9 cellular contexts compared by ENCODE assay signal in the genomic region with DNA sequence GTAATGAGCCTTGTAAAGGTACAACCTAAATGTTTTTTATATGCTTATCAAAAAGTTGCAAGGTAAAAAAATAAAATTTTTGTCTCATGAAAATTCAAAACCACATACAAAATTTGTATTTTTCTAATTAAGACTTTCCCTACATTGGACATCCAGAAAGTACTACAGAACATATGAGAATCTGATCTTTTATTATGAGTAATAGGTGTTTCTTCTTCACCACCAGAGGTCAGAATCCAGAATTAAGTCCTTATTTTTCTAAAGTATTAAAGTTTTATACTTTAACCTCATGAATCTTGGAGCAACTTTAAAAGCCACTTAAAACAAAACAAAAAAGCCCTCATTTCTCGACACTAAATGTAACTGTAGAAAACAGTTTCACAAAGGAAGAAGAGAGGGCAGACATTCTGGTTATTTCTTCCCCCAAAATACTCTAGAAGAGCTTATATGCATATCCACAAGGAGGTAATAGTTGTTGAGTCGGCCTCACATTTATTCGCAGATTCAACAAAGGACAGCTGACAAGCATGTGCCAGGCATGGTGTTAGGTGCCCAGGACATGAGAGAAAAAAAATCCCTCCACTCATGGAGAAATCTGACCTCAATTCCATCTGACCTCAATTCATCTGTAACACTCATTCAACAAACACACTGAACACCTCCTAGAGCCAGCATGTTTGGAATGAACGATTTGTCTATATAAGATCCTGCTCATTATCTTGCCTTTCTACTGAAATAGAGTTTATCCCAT.
DNase-seq lines count a peak whose midpoint lies in the region; ATAC-seq and TF ChIP-seq lines count a peak whose summit lies in the region.
"Had no signal": no experiment of that assay in that cellular context is flagged by ENCODE, and none has a peak within 500 bp of the region (broad histone marks: within the 10 kb centered on the region; RNA-seq: fewer than 3 reads in every experiment).

No MANE protein-coding gene starts in this region.

- no peak overlapping the region for H3K4me3 ChIP-seq in left ventricle myocardium inferior
- H3K4me3 ChIP-seq in OCI-LY3 (ENCODE audit: low read length), result no peak overlapping the region
- H3K4me3 ChIP-seq in fibroblast of mammary gland (ENCODE audit: control insufficient read depth, low read depth, low read length), result no peak overlapping the region
- no peak overlapping the region for H3K4me3 ChIP-seq in adrenal gland
- H3K4me3 ChIP-seq: MG63 had no signal

- H4K20me1 ChIP-seq in OCI-LY3 (ENCODE audit: insufficient read depth, low read length), result no peaks in the 10 kb centered on the region; the same call in 1 of the 2 replicates

- no peaks in the 10 kb centered on the region for H3K27me3 ChIP-seq in left ventricle myocardium inferior (ENCODE audit: low read depth)
- no peaks in the 10 kb centered on the region for H3K27me3 ChIP-seq in OCI-LY3 (ENCODE audit: low read depth, low read length)
- H3K27me3 ChIP-seq in adrenal gland, result no peaks in the 10 kb centered on the region
- H3K27me3 ChIP-seq: MG63 had no signal

- no peaks in the 10 kb centered on the region for H3K36me3 ChIP-seq in left ventricle myocardium inferior
- H3K36me3 ChIP-seq in OCI-LY3 (replicated peaks; ENCODE audit: low read depth, low read length), result no peaks in the 10 kb centered on the region
- H3K36me3 ChIP-seq in adrenal gland (replicated peaks in 1 of 2), result no peaks in the 10 kb centered on the region
- H3K36me3 ChIP-seq: MG63 had no signal

- H3K4me3 Mint-ChIP-seq in stimulated activated memory B cell treated with anti-CD40 and anti-IgM and Interleukin-4, amounts not matched to agents 10 μg/mL and 1 μg/mL and 100 μg/mL, for 72 hours, result no peak overlapping the region

- no peaks in the 10 kb centered on the region for H3K36me3 Mint-ChIP-seq in stimulated activated memory B cell treated with anti-CD40 and anti-IgM and Interleukin-4, amounts not matched to agents 10 μg/mL and 1 μg/mL and 100 μg/mL, for 72 hours

- TF ChIP-seq CTCF in left ventricle myocardium inferior (IDR thresholded peaks at IDR 0.05; ENCODE audit: borderline replicate concordance), result peak; percentile 48
- TF ChIP-seq CTCF in OCI-LY3 (IDR thresholded peaks at IDR 0.05; ENCODE audit: low read depth, low read length), result peak; percentile 46
- peak; percentile 31 for TF ChIP-seq CTCF in fibroblast of mammary gland (conservative IDR thresholded peaks at IDR 0.05; ENCODE audit: control insufficient read depth, insufficient read depth, low read depth, low read length)
- peak in 3 of 6 experiments; percentile 28 to 45 (median 42) for TF ChIP-seq CTCF in adrenal gland (IDR thresholded peaks at IDR 0.05)

- H3K27ac Mint-ChIP-seq in stimulated activated memory B cell treated with anti-CD40 and anti-IgM and Interleukin-4, amounts not matched to agents 10 μg/mL and 1 μg/mL and 100 μg/mL, for 72 hours, result no peak overlapping the region

- no peak overlapping the region for H2AFZ ChIP-seq in OCI-LY3 (ENCODE audit: low read depth, low read length)

- H3K27me3 Mint-ChIP-seq in stimulated activated memory B cell treated with anti-CD40 and anti-IgM and Interleukin-4, amounts not matched to agents 10 μg/mL and 1 μg/mL and 100 μg/mL, for 72 hours, result peaks cover 19% of the 10 kb centered on the region

- H3K9me3 ChIP-seq in left ventricle myocardium inferior (replicated peaks) (no peaks in the 10 kb centered on the region), OCI-LY3 (ENCODE audit: insufficient read depth, low read length) (no peaks in the 10 kb centered on the region), adrenal gland (replicated peaks in 1 of 3) (no peaks in the 10 kb centered on the region)
- H3K9me3 ChIP-seq: MG63 had no signal

- no peaks in the 10 kb centered on the region for H3K79me2 ChIP-seq in OCI-LY3 (ENCODE audit: low read length)

- H3K9me3 Mint-ChIP-seq in stimulated activated memory B cell treated with anti-CD40 and anti-IgM and Interleukin-4, amounts not matched to agents 10 μg/mL and 1 μg/mL and 100 μg/mL, for 72 hours, result no peaks in the 10 kb centered on the region

- no peak overlapping the region for H3K9ac ChIP-seq in OCI-LY3 (ENCODE audit: low read length)

- intact Hi-C loops in left ventricle myocardium inferior (cut with micrococcal nuclease), result no loop called here
- intact Hi-C loops in left cardiac atrium (cut with DNase I), result loop anchor here in 1 of 2 donors (10.0 kb wide), 1 partner anchor 52 kb away; no protein-coding TSS in a partner anchor
- intact Hi-C loops in adrenal gland (cut with DNase I), result no loop called here

- 33 to 53% (median 48%) methylated on average over 4 of the region's 4 CpGs for WGBS in adrenal gland, 4 donors

- no peak for TF ChIP-seq POLR2A in adrenal gland (IDR thresholded peaks at IDR 0.05)

- peaks cover 21% of the 10 kb centered on the region for H3K4me1 Mint-ChIP-seq in stimulated activated memory B cell treated with anti-CD40 and anti-IgM and Interleukin-4, amounts not matched to agents 10 μg/mL and 1 μg/mL and 100 μg/mL, for 72 hours

- peak overlapping the region; percentile 44 for H3K4me2 ChIP-seq in OCI-LY3 (ENCODE audit: low read length)

- H3K27ac ChIP-seq in left ventricle myocardium inferior (replicated peaks) (no peak overlapping the region), OCI-LY3 (ENCODE audit: low read length) (no peak overlapping the region), adrenal gland (no peak overlapping the region)

- no peak for ATAC-seq in left cardiac atrium
- no peak for ATAC-seq in stimulated activated memory B cell treated with anti-CD40 and anti-IgM and Interleukin-4, amounts not matched to agents 10 μg/mL and 1 μg/mL and 100 μg/mL, for 72 hours
- no peak for ATAC-seq in HG02852 (IDR thresholded peaks at IDR 0.05; ENCODE audit: unreplicated experiment)

- DNase-seq in left ventricle myocardium inferior (no peak), left cardiac atrium (no peak), fibroblast of mammary gland (ENCODE audit: low read depth) (peak; percentile 24), adrenal gland (no peak), CD1c-positive myeloid dendritic cell (ENCODE audit: extremely low spot score) (no peak)
- DNase-seq: MG63 had no signal

- H3K4me1 ChIP-seq in left ventricle myocardium inferior, result peaks cover 60% of the 10 kb centered on the region
- H3K4me1 ChIP-seq in OCI-LY3 (ENCODE audit: low read length), result peaks cover 41% of the 10 kb centered on the region
- peaks cover 8 to 13% of the 10 kb centered on the region in 2 donors for H3K4me1 ChIP-seq in adrenal gland (replicated peaks in 1 of 2)
